11 cellular contexts compared by ENCODE assay signal in the genomic region with DNA sequence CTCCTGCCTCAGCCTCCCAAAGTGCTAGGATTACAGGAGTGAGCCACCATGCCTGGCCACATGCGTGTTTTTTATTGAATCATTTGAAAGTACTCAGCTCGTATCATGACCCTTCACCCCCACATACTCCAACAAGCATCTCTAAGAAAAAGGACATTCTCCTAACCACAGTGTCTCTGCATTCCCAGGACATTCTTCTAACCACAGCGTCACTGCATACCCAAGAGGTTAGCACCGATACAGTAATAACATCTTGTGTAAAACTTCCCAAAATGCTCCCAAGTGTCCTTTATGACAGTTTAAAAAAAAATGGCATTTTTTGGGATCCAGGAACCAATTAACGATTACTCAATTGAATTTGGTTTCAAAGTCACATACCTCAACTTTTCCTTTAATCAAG. TPM values are rescaled to one million over a fixed set of nuclear protein-coding genes. Genes with fewer than 3 reads are reported as not detected.
DNase-seq lines count a peak whose midpoint lies in the region; ATAC-seq and TF ChIP-seq lines count a peak whose summit lies in the region.
"Had no signal": no experiment of that assay in that cellular context is flagged by ENCODE, and none has a peak within 500 bp of the region (broad histone marks: within the 10 kb centered on the region; RNA-seq: fewer than 3 reads in every experiment).

No MANE protein-coding gene starts in this region.

- H3K36me3 ChIP-seq in gastroesophageal sphincter (no peaks in the 10 kb centered on the region), skeletal muscle satellite cell (ENCODE audit: insufficient read depth, low read length) (no peaks in the 10 kb centered on the region)

- H3K27me3 ChIP-seq in gastroesophageal sphincter, result no peaks in the 10 kb centered on the region
- no peaks in the 10 kb centered on the region for H3K27me3 ChIP-seq in skeletal muscle satellite cell (ENCODE audit: control insufficient read depth, insufficient read depth, low read length)

- H3K4me2 ChIP-seq in skeletal muscle satellite cell (ENCODE audit: low read length), result no peak overlapping the region

- H3K9ac ChIP-seq in skeletal muscle satellite cell (ENCODE audit: low read depth, low read length), result peak overlapping the region; percentile 5

- TF ChIP-seq POLR2A in gastroesophageal sphincter (IDR thresholded peaks at IDR 0.05), result no peak

- H3K4me3 ChIP-seq in gastroesophageal sphincter, result no peak overlapping the region
- no peak overlapping the region for H3K4me3 ChIP-seq in skeletal muscle satellite cell (ENCODE audit: low read length)

- TF ChIP-seq CTCF in gastroesophageal sphincter (IDR thresholded peaks at IDR 0.05), result no peak

- ATAC-seq in gastroesophageal sphincter (peak; percentile 65), HG03442 (IDR thresholded peaks at IDR 0.05; ENCODE audit: unreplicated experiment) (no peak), GM18870 (IDR thresholded peaks at IDR 0.05; ENCODE audit: unreplicated experiment) (no peak), HG02588 (IDR thresholded peaks at IDR 0.05; ENCODE audit: unreplicated experiment) (no peak)
- ATAC-seq: activated T-cell treated with anti-CD3 and anti-CD28 coated beads, Interleukin-2, amount 50 U/mL, for 72 hours; effector memory CD8-positive, alpha-beta T cell had no signal

- H3K9me3 ChIP-seq in gastroesophageal sphincter (no peaks in the 10 kb centered on the region), skeletal muscle satellite cell (replicated peaks; ENCODE audit: low read length) (no peaks in the 10 kb centered on the region)

- DNase-seq in GM03348 (ENCODE audit: low spot score), result peak; percentile 61
- DNase-seq in T1000 (lab: John Stamatoyannopoulos, UW), result peak; percentile 34
- no peak for DNase-seq in RKO (ENCODE audit: low spot score)
- DNase-seq: activated T-cell treated with anti-CD3 and anti-CD28 coated beads, Interleukin-2, amount 50 U/mL, for 72 hours; effector memory CD8-positive, alpha-beta T cell; T-helper 1 cell had no signal

- 34 to 74% methylated on average over 4 to 5 of the region's 5 CpGs for WGBS in gastroesophageal sphincter (ENCODE audit: low coverage in 1 of 2), 2 donors

- TF ChIP-seq EP300 in gastroesophageal sphincter (IDR thresholded peaks at IDR 0.05), result no peak

- H3K27ac ChIP-seq in gastroesophageal sphincter, result peak overlapping the region; percentile 76 to 85 (median 84)

- H3K4me1 ChIP-seq in gastroesophageal sphincter (peaks cover 14 to 100% (median 59%) of the 10 kb centered on the region in 3 donors), skeletal muscle satellite cell (ENCODE audit: control insufficient read depth, insufficient read depth, low read length) (peaks cover 50% of the 10 kb centered on the region)

RNA-seq across cellular contexts. Expression of a gene that starts 39.6 kb away (rescaled TPM):
- 100 to 1,000 TPM in 1 of 4 donors, 10 to 100 TPM in 3; 60.2 to 138 (median 96.2) TPM for total RNA-seq in gastroesophageal sphincter
- total RNA-seq in skeletal muscle satellite cell (2012; rRNA removed), result 79.3 and 86.2 TPM in 2 replicates
